In the genomic region with DNA sequence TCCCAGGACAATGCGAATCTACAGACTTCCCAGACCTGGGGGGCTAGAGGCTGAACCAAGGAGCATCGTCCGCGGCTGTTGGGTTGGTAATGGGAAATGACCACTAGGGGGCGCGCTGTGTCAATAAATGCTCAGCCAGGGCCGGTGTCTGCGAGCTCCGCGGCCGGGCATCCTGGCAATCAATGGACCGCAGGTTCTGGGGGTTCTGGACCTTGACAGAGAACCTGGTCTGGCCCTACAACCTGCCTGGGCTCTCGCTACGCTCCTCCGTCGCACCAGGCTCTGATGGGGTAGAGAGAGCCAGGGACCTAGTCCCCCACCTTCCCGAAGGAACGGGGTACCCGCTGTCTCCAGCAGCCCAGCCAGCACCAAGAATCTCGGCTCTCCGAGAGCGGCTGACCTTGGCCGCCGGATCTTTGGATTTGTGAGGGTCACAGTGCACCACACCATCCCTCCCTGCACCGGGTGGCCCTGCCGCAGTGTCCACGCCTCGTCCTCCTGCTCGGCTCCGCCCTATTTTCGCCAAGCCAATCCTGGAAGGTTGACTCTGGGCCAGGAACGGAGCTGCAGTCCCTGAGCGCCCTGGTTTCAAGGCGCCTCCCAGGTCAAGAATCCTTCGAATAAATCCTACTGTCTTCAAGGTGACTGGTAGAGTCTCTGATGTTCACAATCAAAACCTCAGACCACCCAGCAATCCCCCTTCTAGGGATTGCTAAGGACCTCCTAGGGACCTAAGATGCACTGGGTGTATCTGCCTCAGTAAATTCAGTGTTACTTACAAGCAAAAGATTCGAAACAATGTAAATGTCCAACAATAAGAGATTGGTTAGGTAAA, we compare ENCODE assay signal across 1 cellular context.
A peak's percentile ranks its signal among the peaks of the same experiment; 100 is the strongest.
TF ChIP-seq lines count a peak whose summit lies in the region.

No MANE protein-coding gene starts in this region.

TF ChIP-seq in HepG2, 621 proteins besides CTCF, POLR2A, EP300 and RAD21 (continued from another document and continues in another):
- peak; percentile 1; the same call in 1 of the 2 replicates for TF ChIP-seq TFAP4 (IDR thresholded peaks at IDR 0.05; ENCODE audit: borderline replicate concordance, low read depth)
- peak; percentile 46; the same call in 1 of the 2 replicates for TF ChIP-seq NFAT5 (CRISPR knock-in tag; IDR thresholded peaks at IDR 0.05)
- TF ChIP-seq ZNF883 (CRISPR knock-in tag; IDR thresholded peaks at IDR 0.05; ENCODE audit: not compliant biosample characterization), result no peak
- 0 out of 2 replicates have a peak, but pooled peaks have one; percentile 39 for TF ChIP-seq LBX2 (CRISPR knock-in tag; IDR thresholded peaks at IDR 0.05; ENCODE audit: borderline replicate concordance)
- peak; percentile 61 for TF ChIP-seq TFE3 (CRISPR knock-in tag; IDR thresholded peaks at IDR 0.05)
- TF ChIP-seq, protein P1, sequence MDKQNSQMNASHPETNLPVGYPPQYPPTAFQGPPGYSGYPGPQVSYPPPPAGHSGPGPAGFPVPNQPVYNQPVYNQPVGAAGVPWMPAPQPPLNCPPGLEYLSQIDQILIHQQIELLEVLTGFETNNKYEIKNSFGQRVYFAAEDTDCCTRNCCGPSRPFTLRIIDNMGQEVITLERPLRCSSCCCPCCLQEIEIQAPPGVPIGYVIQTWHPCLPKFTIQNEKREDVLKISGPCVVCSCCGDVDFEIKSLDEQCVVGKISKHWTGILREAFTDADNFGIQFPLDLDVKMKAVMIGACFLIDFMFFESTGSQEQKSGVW (CRISPR knock-in tag; IDR thresholded peaks at IDR 0.05; ENCODE audit: borderline replicate concordance), result no peak
- no peak for TF ChIP-seq ATF1 (CRISPR knock-in tag; IDR thresholded peaks at IDR 0.05)
- TF ChIP-seq ZNF30 (CRISPR knock-in tag; IDR thresholded peaks at IDR 0.05), result no peak
- peak; percentile 92 for TF ChIP-seq ESRRA (CRISPR knock-in tag; IDR thresholded peaks at IDR 0.05; ENCODE audit: low read depth)
- no peak for TF ChIP-seq ZNF460 (CRISPR knock-in tag; IDR thresholded peaks at IDR 0.05; ENCODE audit: borderline replicate concordance)
- TF ChIP-seq ATM (IDR thresholded peaks at IDR 0.05; ENCODE audit: borderline replicate concordance), result no peak
- TF ChIP-seq, protein P2, sequence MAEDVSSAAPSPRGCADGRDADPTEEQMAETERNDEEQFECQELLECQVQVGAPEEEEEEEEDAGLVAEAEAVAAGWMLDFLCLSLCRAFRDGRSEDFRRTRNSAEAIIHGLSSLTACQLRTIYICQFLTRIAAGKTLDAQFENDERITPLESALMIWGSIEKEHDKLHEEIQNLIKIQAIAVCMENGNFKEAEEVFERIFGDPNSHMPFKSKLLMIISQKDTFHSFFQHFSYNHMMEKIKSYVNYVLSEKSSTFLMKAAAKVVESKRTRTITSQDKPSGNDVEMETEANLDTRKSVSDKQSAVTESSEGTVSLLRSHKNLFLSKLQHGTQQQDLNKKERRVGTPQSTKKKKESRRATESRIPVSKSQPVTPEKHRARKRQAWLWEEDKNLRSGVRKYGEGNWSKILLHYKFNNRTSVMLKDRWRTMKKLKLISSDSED (CRISPR knock-in tag; IDR thresholded peaks at IDR 0.05), result no peak
- peak; percentile 54; the same call in 1 of the 2 replicates for TF ChIP-seq KMT2A (CRISPR knock-in tag; IDR thresholded peaks at IDR 0.05)
- TF ChIP-seq PTBP1 (IDR thresholded peaks at IDR 0.05; ENCODE audit: low read depth, low read length, poor library complexity, severe bottlenecking), result peak; percentile 97
- no peak for TF ChIP-seq NFIC (IDR thresholded peaks at IDR 0.05; ENCODE audit: low read length)
- TF ChIP-seq SMYD3 (CRISPR knock-in tag; IDR thresholded peaks at IDR 0.05), result peak; percentile 58; the same call in 1 of the 2 replicates
- peak; percentile 74; the same call in 1 of the 2 replicates for TF ChIP-seq AHR (CRISPR knock-in tag; IDR thresholded peaks at IDR 0.05)
- TF ChIP-seq, protein P3, sequence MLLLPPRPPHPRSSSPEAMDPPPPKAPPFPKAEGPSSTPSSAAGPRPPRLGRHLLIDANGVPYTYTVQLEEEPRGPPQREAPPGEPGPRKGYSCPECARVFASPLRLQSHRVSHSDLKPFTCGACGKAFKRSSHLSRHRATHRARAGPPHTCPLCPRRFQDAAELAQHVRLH (CRISPR knock-in tag; IDR thresholded peaks at IDR 0.05; ENCODE audit: borderline replicate concordance, low read depth), result peak; percentile 81; the same call in 1 of the 2 replicates
- TF ChIP-seq, protein P4, sequence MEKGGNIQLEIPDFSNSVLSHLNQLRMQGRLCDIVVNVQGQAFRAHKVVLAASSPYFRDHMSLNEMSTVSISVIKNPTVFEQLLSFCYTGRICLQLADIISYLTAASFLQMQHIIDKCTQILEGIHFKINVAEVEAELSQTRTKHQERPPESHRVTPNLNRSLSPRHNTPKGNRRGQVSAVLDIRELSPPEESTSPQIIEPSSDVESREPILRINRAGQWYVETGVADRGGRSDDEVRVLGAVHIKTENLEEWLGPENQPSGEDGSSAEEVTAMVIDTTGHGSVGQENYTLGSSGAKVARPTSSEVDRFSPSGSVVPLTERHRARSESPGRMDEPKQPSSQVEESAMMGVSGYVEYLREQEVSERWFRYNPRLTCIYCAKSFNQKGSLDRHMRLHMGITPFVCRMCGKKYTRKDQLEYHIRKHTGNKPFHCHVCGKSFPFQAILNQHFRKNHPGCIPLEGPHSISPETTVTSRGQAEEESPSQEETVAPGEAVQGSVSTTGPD (CRISPR knock-in tag; IDR thresholded peaks at IDR 0.05), result peak; percentile 50; the same call in 1 of the 2 replicates
- TF ChIP-seq KDM5B (CRISPR knock-in tag; IDR thresholded peaks at IDR 0.05; ENCODE audit: borderline replicate concordance), result peak; percentile 93
- no peak for TF ChIP-seq NAIF1 (CRISPR knock-in tag; IDR thresholded peaks at IDR 0.05; ENCODE audit: borderline replicate concordance)
- no peak for TF ChIP-seq MLLT10 (CRISPR knock-in tag; IDR thresholded peaks at IDR 0.05)
- TF ChIP-seq, protein P5, sequence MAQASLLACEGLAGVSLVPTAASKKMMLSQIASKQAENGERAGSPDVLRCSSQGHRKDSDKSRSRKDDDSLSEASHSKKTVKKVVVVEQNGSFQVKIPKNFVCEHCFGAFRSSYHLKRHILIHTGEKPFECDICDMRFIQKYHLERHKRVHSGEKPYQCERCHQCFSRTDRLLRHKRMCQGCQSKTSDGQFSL (CRISPR knock-in tag; IDR thresholded peaks at IDR 0.05), result no peak
- TF ChIP-seq GRHL1 (CRISPR knock-in tag; conservative IDR thresholded peaks at IDR 0.05), result no peak
- TF ChIP-seq ZBTB4 (CRISPR knock-in tag; IDR thresholded peaks at IDR 0.05; ENCODE audit: borderline replicate concordance), result peak; percentile 86; the same call in 1 of the 2 replicates
- no peak for TF ChIP-seq ZNF12 (CRISPR knock-in tag; IDR thresholded peaks at IDR 0.05)
- TF ChIP-seq BRD4 (CRISPR knock-in tag; IDR thresholded peaks at IDR 0.05), result no peak; the same call in 1 of the 2 replicates
- no peak for TF ChIP-seq SOX6 (IDR thresholded peaks at IDR 0.05)
- TF ChIP-seq SOX6 (CRISPR knock-in tag; IDR thresholded peaks at IDR 0.05), result peak; percentile 85
- no peak; the same call in 1 of the 2 replicates for TF ChIP-seq RARA (CRISPR knock-in tag; IDR thresholded peaks at IDR 0.05)
- no peak for TF ChIP-seq SMARCC2 (IDR thresholded peaks at IDR 0.05)
- TF ChIP-seq KDM2A (CRISPR knock-in tag; IDR thresholded peaks at IDR 0.05; ENCODE audit: borderline replicate concordance, low read depth), result peak; percentile 91
- no peak; the same call in 1 of the 2 replicates for TF ChIP-seq ZNF275 (CRISPR knock-in tag; IDR thresholded peaks at IDR 0.05; ENCODE audit: borderline replicate concordance)
- TF ChIP-seq NBN (conservative IDR thresholded peaks at IDR 0.05), result no peak
